Comparison of ENCODE assay signal across 1 cellular context in the genomic region with DNA sequence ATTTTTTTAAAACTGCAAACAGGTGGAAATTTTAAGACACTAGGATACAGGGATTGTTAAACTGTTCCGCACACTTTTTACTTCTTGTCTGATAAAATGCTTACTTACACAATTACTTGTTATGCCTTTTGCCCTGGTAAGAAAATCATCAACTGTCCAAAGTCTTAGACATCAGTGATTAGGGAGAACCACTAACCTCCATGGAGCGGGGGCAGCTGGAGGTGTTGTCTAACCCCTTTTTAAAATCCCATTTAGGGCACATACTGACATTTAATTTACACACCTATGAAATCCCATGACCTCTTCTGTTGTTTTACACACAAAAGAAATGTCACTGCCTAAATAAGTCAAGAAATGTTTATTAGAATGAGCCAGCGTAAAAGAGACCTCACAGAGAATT.
TF ChIP-seq lines count a peak whose summit lies in the region.

No MANE protein-coding gene starts in this region.

TF ChIP-seq in HepG2, 621 proteins besides CTCF, POLR2A, EP300 and RAD21 (continued from another document):
- TF ChIP-seq, protein P1, sequence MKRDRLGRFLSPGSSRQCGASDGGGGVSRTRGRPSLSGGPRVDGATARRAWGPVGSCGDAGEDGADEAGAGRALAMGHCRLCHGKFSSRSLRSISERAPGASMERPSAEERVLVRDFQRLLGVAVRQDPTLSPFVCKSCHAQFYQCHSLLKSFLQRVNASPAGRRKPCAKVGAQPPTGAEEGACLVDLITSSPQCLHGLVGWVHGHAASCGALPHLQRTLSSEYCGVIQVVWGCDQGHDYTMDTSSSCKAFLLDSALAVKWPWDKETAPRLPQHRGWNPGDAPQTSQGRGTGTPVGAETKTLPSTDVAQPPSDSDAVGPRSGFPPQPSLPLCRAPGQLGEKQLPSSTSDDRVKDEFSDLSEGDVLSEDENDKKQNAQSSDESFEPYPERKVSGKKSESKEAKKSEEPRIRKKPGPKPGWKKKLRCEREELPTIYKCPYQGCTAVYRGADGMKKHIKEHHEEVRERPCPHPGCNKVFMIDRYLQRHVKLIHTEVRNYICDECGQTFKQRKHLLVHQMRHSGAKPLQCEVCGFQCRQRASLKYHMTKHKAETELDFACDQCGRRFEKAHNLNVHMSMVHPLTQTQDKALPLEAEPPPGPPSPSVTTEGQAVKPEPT (CRISPR knock-in tag; IDR thresholded peaks at IDR 0.05; ENCODE audit: low read depth), result no peak
- no peak for TF ChIP-seq IRX3 (CRISPR knock-in tag; IDR thresholded peaks at IDR 0.05; ENCODE audit: borderline replicate concordance, low read depth)
- no peak for TF ChIP-seq TBL1XR1 (IDR thresholded peaks at IDR 0.05; ENCODE audit: borderline replicate concordance, low read length, partially characterized antibody)
- TF ChIP-seq SOX13 (IDR thresholded peaks at IDR 0.05), result no peak
- no peak for TF ChIP-seq SOX13 (CRISPR knock-in tag; conservative IDR thresholded peaks at IDR 0.05 in 1 of 2, IDR thresholded peaks at IDR 0.05 in 1 of 2)
- no peak for TF ChIP-seq ZNF577 (CRISPR knock-in tag; IDR thresholded peaks at IDR 0.05; ENCODE audit: borderline replicate concordance, low read depth)
